In genomic region chr4:77154074-77154473, GRCh38 we compare ENCODE assay signal across 1 cellular context.
TF ChIP-seq lines count a peak whose summit lies in the region.

No MANE protein-coding gene starts in this region.

TF ChIP-seq in K562, 482 proteins besides CTCF, POLR2A, EP300 and RAD21 (continued from another document):
- TF ChIP-seq E2F4 (CRISPR knock-in tag; IDR thresholded peaks at IDR 0.05; ENCODE audit: low read depth) (no peak), ZNF121 (CRISPR knock-in tag; conservative IDR thresholded peaks at IDR 0.05) (no peak), ZNF384 (IDR thresholded peaks at IDR 0.05; ENCODE audit: low read depth, low read length) (no peak), ETV5 (CRISPR knock-in tag; IDR thresholded peaks at IDR 0.05; ENCODE audit: low read depth) (no peak), AFF4 (CRISPR knock-in tag; IDR thresholded peaks at IDR 0.05) (no peak), MCM3 (IDR thresholded peaks at IDR 0.05) (no peak), NFIX (CRISPR knock-in tag; IDR thresholded peaks at IDR 0.05; ENCODE audit: low read depth) (no peak)
TF ChIP-seq in K562: peak in this region for 0.
